In the genomic region with DNA sequence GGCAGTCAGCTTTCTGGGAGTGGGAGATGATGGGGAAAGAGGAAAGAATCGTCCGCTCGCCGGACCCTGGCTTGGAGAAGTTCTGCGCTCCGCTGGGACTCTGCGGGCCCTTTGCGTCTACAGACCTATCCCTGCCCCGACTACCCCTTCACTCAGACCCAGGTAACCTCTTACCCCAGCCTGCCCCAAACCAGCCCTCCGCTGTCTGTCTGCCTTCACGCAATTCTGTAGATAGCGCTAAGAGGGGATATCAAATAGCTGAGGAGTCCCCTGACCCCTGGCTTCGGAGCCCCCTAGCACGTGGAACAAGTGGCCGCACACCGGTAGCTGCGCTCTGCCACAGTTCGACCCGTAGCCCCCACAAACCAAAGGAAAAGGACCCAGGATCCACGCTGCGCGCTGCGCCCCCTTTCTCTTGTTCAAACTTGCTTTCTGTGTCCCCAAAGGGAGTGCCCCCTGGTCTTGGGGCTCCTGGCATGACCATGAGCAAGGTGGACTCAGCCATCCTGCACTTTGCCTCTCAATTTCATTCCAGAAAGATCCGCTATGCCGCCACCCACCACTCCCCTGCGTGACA, we compare ENCODE assay signal across 18 cellular contexts. TPM values are rescaled to one million over a fixed set of nuclear protein-coding genes. Genes with fewer than 3 reads are reported as not detected.
A peak's percentile ranks its signal among the peaks of the same experiment; 100 is the strongest.
DNase-seq lines count a peak whose midpoint lies in the region; ATAC-seq, FAIRE-seq and TF ChIP-seq lines count a peak whose summit lies in the region.
"Had no signal": no experiment of that assay in that cellular context is flagged by ENCODE, and none has a peak within 500 bp of the region (broad histone marks: within the 10 kb centered on the region; RNA-seq: fewer than 3 reads in every experiment).

No MANE protein-coding gene starts in this region.

- H3K27ac Mint-ChIP-seq in T-helper 17 cell = no peak overlapping the region
- H3K27ac Mint-ChIP-seq: activated CD4-positive, alpha-beta T cell treated with anti-CD3 and anti-CD28 coated beads, Interleukin-2, amount 10 ng/mL, durations not matched to agents 7 days and 5 days had no signal

- no peaks in the 10 kb centered on the region for H3F3A ChIP-seq in PC-3 (ENCODE audit: low read length, unreplicated experiment)

- intact Hi-C loops in endothelial cell of umbilical vein (cut with micrococcal nuclease) = loop anchor here (1.0 kb wide), 1 partner anchor 8 kb away; no protein-coding TSS in a partner anchor
- intact Hi-C loops in transverse colon (cut with DNase I; ENCODE audit: low total_unique reads) = no loop called here
- intact Hi-C loops in PC-3 (cut with micrococcal nuclease) = no loop called here

- no peak overlapping the region for H2AFZ ChIP-seq in endothelial cell of umbilical vein (ENCODE audit: low read depth, low read length)
- H2AFZ ChIP-seq in PC-3 (ENCODE audit: low read length) = no peak overlapping the region

- dilution Hi-C loops in endothelial cell of umbilical vein (cut with MboI; ENCODE audit: extremely low pct_ligation_motif_present, low sequenced_read_pairs) = no loop called here

- no peak for TF ChIP-seq CTCF in endothelial cell of umbilical vein (IDR thresholded peaks at IDR 0.05; ENCODE audit: extremely low read depth in 1 of 2, insufficient read depth in 1 of 2, low read depth in 1 of 2, low read length in 2 of 2)
- TF ChIP-seq CTCF in transverse colon (IDR thresholded peaks at IDR 0.05) = no peak
- TF ChIP-seq CTCF in PC-3 (conservative IDR thresholded peaks at IDR 0.05; ENCODE audit: low read depth, low read length) = no peak

- peaks cover 2% of the 10 kb centered on the region for H3K9me3 ChIP-seq in T-helper 17 cell (ENCODE audit: control insufficient read depth, low read length, poor library complexity, severe bottlenecking)
- H3K9me3 ChIP-seq in endothelial cell of umbilical vein (replicated peaks; ENCODE audit: control insufficient read depth, insufficient read depth, low read length) = no peaks in the 10 kb centered on the region
- no peaks in the 10 kb centered on the region for H3K9me3 ChIP-seq in mucosa of rectum (ENCODE audit: control insufficient read depth in 2 of 2, low read length in 2 of 2)
- H3K9me3 ChIP-seq in transverse colon = no peaks in the 10 kb centered on the region
- H3K9me3 ChIP-seq in PC-3 (ENCODE audit: low read length) = no peaks in the 10 kb centered on the region
- H3K9me3 ChIP-seq: tibial nerve had no signal

- peaks cover 80% of the 10 kb centered on the region for H3K4me1 ChIP-seq in endothelial cell of umbilical vein (ENCODE audit: control insufficient read depth, extremely low read depth, insufficient read depth, low read length)
- H3K4me1 ChIP-seq in mucosa of rectum (ENCODE audit: control insufficient read depth in 2 of 2, insufficient read depth in 2 of 2, low read length in 2 of 2) = peaks cover 46 to 73% of the 10 kb centered on the region in 2 donors
- H3K4me1 ChIP-seq in transverse colon = peaks cover 50 to 100% (median 87%) of the 10 kb centered on the region in 4 donors
- 0 out of 2 replicates have a peak, but pooled peaks cover 4% of the 10 kb centered on the region for H3K4me1 ChIP-seq in PC-3 (ENCODE audit: insufficient read depth, low read length)

- H3K36me3 ChIP-seq in endothelial cell of umbilical vein (ENCODE audit: control insufficient read depth in 2 of 2, extremely low read depth in 1 of 2, insufficient read depth in 2 of 2, low read length in 2 of 2) (peaks cover 0 to 4% of the 10 kb centered on the region in 2 experiments), mucosa of rectum (ENCODE audit: control insufficient read depth in 2 of 2, insufficient read depth in 2 of 2, low read length in 2 of 2) (peaks cover 0 to 7% of the 10 kb centered on the region in 2 donors), transverse colon (no peaks in the 10 kb centered on the region), PC-3 (ENCODE audit: low read depth, low read length) (no peaks in the 10 kb centered on the region; the same call in 1 of the 2 replicates)

- H3K4me3 ChIP-seq in endothelial cell of umbilical vein (replicated peaks in 1 of 3; ENCODE audit: insufficient read depth in 1 of 3, low read depth in 1 of 3, low read length in 3 of 3) = peak overlapping the region in 1 of 3 experiments; percentile 68
- H3K4me3 ChIP-seq in mucosa of rectum (ENCODE audit: low read length in 2 of 2) = peak overlapping the region; percentile 56 to 69
- H3K4me3 ChIP-seq in transverse colon = peak overlapping the region in 3 of 4 donors; percentile 8 to 37 (median 19)
- no peak overlapping the region for H3K4me3 ChIP-seq in PC-3 (ENCODE audit: low read length)

- H4K20me1 ChIP-seq in endothelial cell of umbilical vein (replicated peaks; ENCODE audit: control insufficient read depth, extremely low read depth, insufficient read depth, low read length) (no peaks in the 10 kb centered on the region), PC-3 (ENCODE audit: low read length) (no peaks in the 10 kb centered on the region)

- peaks cover 68% of the 10 kb centered on the region for H3K79me2 ChIP-seq in endothelial cell of umbilical vein (ENCODE audit: control insufficient read depth, insufficient read depth, low read length)
- H3K79me2 ChIP-seq in PC-3 (ENCODE audit: low read length) = peaks cover 15% of the 10 kb centered on the region; the same call in 1 of the 2 replicates

- ATAC-seq in T-helper 17 cell (no peak), PC-3 (no peak), GM19035 (IDR thresholded peaks at IDR 0.05; ENCODE audit: unreplicated experiment) (no peak)

- no peak for TF ChIP-seq EP300 in transverse colon (IDR thresholded peaks at IDR 0.05; ENCODE audit: low read depth)

- TF ChIP-seq POLR2A in endothelial cell of umbilical vein (IDR thresholded peaks at IDR 0.05; ENCODE audit: low read depth, low read length) = peak; percentile 50
- no peak for TF ChIP-seq POLR2A in transverse colon (IDR thresholded peaks at IDR 0.05)

- H3K4me1 Mint-ChIP-seq in T-helper 17 cell = no peaks in the 10 kb centered on the region
- H3K4me1 Mint-ChIP-seq: activated CD4-positive, alpha-beta T cell treated with anti-CD3 and anti-CD28 coated beads, Interleukin-2, amount 10 ng/mL, durations not matched to agents 7 days and 5 days had no signal

- H3K36me3 Mint-ChIP-seq in T-helper 17 cell (ENCODE audit: low read depth) = no peaks in the 10 kb centered on the region

- H3K27me3 ChIP-seq in endothelial cell of umbilical vein (ENCODE audit: control insufficient read depth in 2 of 2, insufficient read depth in 2 of 2, low read length in 2 of 2) = no peaks in the 10 kb centered on the region
- no peaks in the 10 kb centered on the region for H3K27me3 ChIP-seq in mucosa of rectum (ENCODE audit: control insufficient read depth in 2 of 2, insufficient read depth in 2 of 2, low read length in 2 of 2)
- H3K27me3 ChIP-seq in transverse colon = no peaks in the 10 kb centered on the region
- no peaks in the 10 kb centered on the region for H3K27me3 ChIP-seq in PC-3 (ENCODE audit: low read length)

- H3K4me2 ChIP-seq in endothelial cell of umbilical vein (ENCODE audit: insufficient read depth, low read length) = peak overlapping the region; percentile 92
- H3K4me2 ChIP-seq in PC-3 (ENCODE audit: low read length) = no peak overlapping the region

- H3K9ac ChIP-seq in endothelial cell of umbilical vein (replicated peaks; ENCODE audit: extremely low read depth, insufficient read depth, low read length) (peak overlapping the region; percentile 81), mucosa of rectum (ENCODE audit: low read depth in 1 of 2, low read length in 2 of 2) (peak overlapping the region; percentile 29 to 73), PC-3 (ENCODE audit: low read length) (no peak overlapping the region)

- FAIRE-seq in endothelial cell of umbilical vein (lab: Jason Lieb, UNC) (peak; percentile 4), HTR-8/SVneo (lab: Jason Lieb, UNC) (no peak)

- CTCF ChIA-PET in endothelial cell of umbilical vein (lab: Charles Lee) = interaction anchor here (1.2 to 9.1 kb wide), 3 partner anchors 17 to 27 kb away, joined by 3 to 70 read pairs (median 3); no protein-coding TSS in a partner anchor
- CTCF ChIA-PET in PC-3 (lab: Charles Lee) = no interaction called here

- peak overlapping the region; percentile 3 for H3K4me3 Mint-ChIP-seq in T-helper 17 cell
- H3K4me3 Mint-ChIP-seq: activated CD4-positive, alpha-beta T cell treated with anti-CD3 and anti-CD28 coated beads, Interleukin-2, amount 10 ng/mL, durations not matched to agents 7 days and 5 days had no signal

- H3K9me1 ChIP-seq in endothelial cell of umbilical vein (replicated peaks; ENCODE audit: control insufficient read depth, extremely low read depth, insufficient read depth, low read length) = no peaks in the 10 kb centered on the region

- WGBS in transverse colon (ENCODE audit: low coverage in 1 of 2), 2 donors = 60 to 61% methylated on average over 1 to 26 of the region's 26 CpGs

- H3K27me3 Mint-ChIP-seq in T-helper 17 cell = peaks cover 70% of the 10 kb centered on the region

- H3K27ac ChIP-seq in endothelial cell of umbilical vein (ENCODE audit: insufficient read depth, low read depth, low read length) (peak overlapping the region; percentile 96), mucosa of rectum (ENCODE audit: low read depth in 2 of 2, low read length in 2 of 2) (peak overlapping the region; percentile 81 to 88), transverse colon (peak overlapping the region; percentile 90 to 96 (median 92)), PC-3 (ENCODE audit: low read length) (no peak overlapping the region)
- H3K27ac ChIP-seq: C4-2B had no signal

- DNase-seq in T-helper 17 cell (no peak), endothelial cell of umbilical vein (ENCODE audit: low read depth, low spot score) (no peak), transverse colon (no peak), KG1 (lab: John Stamatoyannopoulos, UW) (no peak), PC-3 (no peak), HTR-8/SVneo (ENCODE audit: insufficient read length, low spot score) (no peak)
- DNase-seq: activated CD4-positive, alpha-beta T cell treated with anti-CD3 and anti-CD28 coated beads, Interleukin-2, amount 10 ng/mL, durations not matched to agents 7 days and 5 days; amygdala; dermis blood vessel endothelial cell; NCI-H187 treated with DMSO at 0.1 percent for 48 hours; NCI-H748 treated with DMSO at 0.1 percent for 48 hours; RPMI8226; T-helper 2 cell had no signal

- in situ Hi-C loops in transverse colon (cut with MboI; ENCODE audit: low pct_ligation_motif_present in 1 of 4, low pct_unique_long_range_greater_than_20kb in 1 of 4, low sequenced_read_pairs in 3 of 4) = no loop called here

- BruUV-seq in endothelial cell of umbilical vein (replicated peaks; lab: Mats Ljungman, UMichigan) (no TSS peak), PC-3 (replicated peaks; lab: Mats Ljungman, UMichigan) (no TSS peak)

- POLR2A ChIA-PET in endothelial cell of umbilical vein (lab: Charles Lee) (no interaction called here), PC-3 (lab: Charles Lee; ENCODE audit: unreplicated experiment) (interaction anchor here (0.6 kb wide), 1 partner anchor 12 kb away, joined by 4 read pairs; no protein-coding TSS in a partner anchor)

- no peaks in the 10 kb centered on the region for H3K9me2 ChIP-seq in PC-3 (replicated peaks; ENCODE audit: low read length)

RNA-seq across cellular contexts. Expression of a gene that starts 7.0 kb away (rescaled TPM):
- under 1 TPM in 1 of 2 donors, not detected in 1; 0.26 TPM for total RNA-seq in T-helper 17 cell
- total RNA-seq in endothelial cell of umbilical vein = 7.5 and 8.1 TPM in 2 replicates
- 4.9 and 5.8 TPM in 2 replicates for polyA plus RNA-seq in endothelial cell of umbilical vein
- 5.1 and 5.7 TPM in 2 replicates for polyA plus RNA-seq in endothelial cell of umbilical vein (2011; cell fraction: cytosol; rRNA removed)
- 16.7 and 22.7 TPM in 2 replicates for polyA plus RNA-seq in endothelial cell of umbilical vein (2011; cell fraction: nucleus; rRNA removed)
- polyA plus RNA-seq in endothelial cell of umbilical vein (2012) = 10.9 and 15.8 TPM in 2 replicates
- 2.7 TPM in 2 replicates for polyA minus RNA-seq in endothelial cell of umbilical vein
- not detected for polyA minus RNA-seq in endothelial cell of umbilical vein (2011; cell fraction: cytosol; rRNA and poly(A)+ RNA removed)
- 6.6 and 7.0 TPM in 2 replicates for polyA minus RNA-seq in endothelial cell of umbilical vein (2011; cell fraction: nucleus; rRNA and poly(A)+ RNA removed)
- 10 to 100 TPM in 2 of 4 donors, 1 to 10 TPM in 2; 3.5 to 42.4 (median 10.6) TPM for total RNA-seq in transverse colon
- total RNA-seq in PC-3 (2014; rRNA removed) = 2.3 and 5.1 TPM in 2 replicates
- total RNA-seq: mononuclear cell had no signal

RNA-seq across cellular contexts. Expression of a gene that starts 19.9 kb away (rescaled TPM):
- total RNA-seq in T-helper 17 cell (under 1 TPM in 1 of 2 donors, not detected in 1; 0.26 TPM), endothelial cell of umbilical vein (18.8 and 21.4 TPM in 2 replicates), transverse colon (10 to 100 TPM; 18.3 to 89.8 (median 31.6) TPM), PC-3 (2014; rRNA removed) (7.0 and 7.5 TPM in 2 replicates)
- 18.6 and 22.1 TPM in 2 replicates for polyA plus RNA-seq in endothelial cell of umbilical vein
- 15.7 and 18.5 TPM in 2 replicates for polyA plus RNA-seq in endothelial cell of umbilical vein (2011; cell fraction: cytosol; rRNA removed)
- 29.1 and 32.2 TPM in 2 replicates for polyA plus RNA-seq in endothelial cell of umbilical vein (2011; cell fraction: nucleus; rRNA removed)
- polyA plus RNA-seq in endothelial cell of umbilical vein (2012) = 19.5 and 28.4 TPM in 2 replicates
- polyA minus RNA-seq in endothelial cell of umbilical vein = 12.0 and 16.8 TPM in 2 replicates
- polyA minus RNA-seq in endothelial cell of umbilical vein (2011; cell fraction: cytosol; rRNA and poly(A)+ RNA removed) = 1.3 TPM
- 10.0 and 11.6 TPM in 2 replicates for polyA minus RNA-seq in endothelial cell of umbilical vein (2011; cell fraction: nucleus; rRNA and poly(A)+ RNA removed)
- total RNA-seq: activated CD4-positive, alpha-beta T cell treated with anti-CD3 and anti-CD28 coated beads, Interleukin-2, amount 10 ng/mL, durations not matched to agents 7 days and 5 days had no signal

RNA-seq across cellular contexts. Expression of a gene that starts 21.1 kb away (rescaled TPM):
- not detected for total RNA-seq in T-helper 17 cell
- 2.2 and 2.3 TPM in 2 replicates for total RNA-seq in endothelial cell of umbilical vein
- polyA plus RNA-seq in endothelial cell of umbilical vein = 1.6 and 1.9 TPM in 2 replicates
- 1.2 and 1.4 TPM in 2 replicates for polyA plus RNA-seq in endothelial cell of umbilical vein (2011; cell fraction: cytosol; rRNA removed)
- 4.1 and 4.8 TPM in 2 replicates for polyA plus RNA-seq in endothelial cell of umbilical vein (2011; cell fraction: nucleus; rRNA removed)
- polyA plus RNA-seq in endothelial cell of umbilical vein (2012) = 1.1 and 2.0 TPM in 2 replicates
- polyA minus RNA-seq in endothelial cell of umbilical vein = 0.68 and 0.98 TPM in 2 replicates
- polyA minus RNA-seq in endothelial cell of umbilical vein (2011; cell fraction: cytosol; rRNA and poly(A)+ RNA removed) = not detected
- 2.5 and 3.0 TPM in 2 replicates for polyA minus RNA-seq in endothelial cell of umbilical vein (2011; cell fraction: nucleus; rRNA and poly(A)+ RNA removed)
- total RNA-seq in transverse colon = 10 to 100 TPM in 1 of 4 donors, 1 to 10 TPM in 3; 2.7 to 16.1 (median 5.2) TPM
- 0.07 and 1.8 TPM in 2 replicates for total RNA-seq in PC-3 (2014; rRNA removed)
- total RNA-seq: activated CD4-positive, alpha-beta T cell treated with anti-CD3 and anti-CD28 coated beads, Interleukin-2, amount 10 ng/mL, durations not matched to agents 7 days and 5 days had no signal

RNA-seq across cellular contexts. Expression of a gene that starts 24.0 kb away (rescaled TPM):
- total RNA-seq in T-helper 17 cell = not detected
- 17.9 and 20.7 TPM in 2 replicates for total RNA-seq in endothelial cell of umbilical vein
- 7.8 and 10.0 TPM in 2 replicates for polyA plus RNA-seq in endothelial cell of umbilical vein
- 5.0 and 6.7 TPM in 2 replicates for polyA plus RNA-seq in endothelial cell of umbilical vein (2011; cell fraction: cytosol; rRNA removed)
- polyA plus RNA-seq in endothelial cell of umbilical vein (2011; cell fraction: nucleus; rRNA removed) = 15.6 and 19.9 TPM in 2 replicates
- 6.1 and 6.2 TPM in 2 replicates for polyA plus RNA-seq in endothelial cell of umbilical vein (2012)
- 6.1 and 6.7 TPM in 2 replicates for polyA minus RNA-seq in endothelial cell of umbilical vein
- not detected for polyA minus RNA-seq in endothelial cell of umbilical vein (2011; cell fraction: cytosol; rRNA and poly(A)+ RNA removed)
- 8.4 and 18.0 TPM in 2 replicates for polyA minus RNA-seq in endothelial cell of umbilical vein (2011; cell fraction: nucleus; rRNA and poly(A)+ RNA removed)
- total RNA-seq in transverse colon = 10 to 100 TPM; 12.9 to 27.8 (median 17.3) TPM
- total RNA-seq in PC-3 (2014; rRNA removed) = 6.9 and 8.3 TPM in 2 replicates
- total RNA-seq: activated CD4-positive, alpha-beta T cell treated with anti-CD3 and anti-CD28 coated beads, Interleukin-2, amount 10 ng/mL, durations not matched to agents 7 days and 5 days; mononuclear cell had no signal

RNA-seq across cellular contexts. Expression of a gene that starts 27.8 kb away (rescaled TPM):
- total RNA-seq in T-helper 17 cell (under 1 TPM; 0.60 to 0.72 TPM), endothelial cell of umbilical vein (1.5 and 2.4 TPM in 2 replicates), transverse colon (1 to 10 TPM; 1.4 to 3.2 (median 1.8) TPM), PC-3 (2014; rRNA removed) (1.4 and 2.0 TPM in 2 replicates)
- 1.2 and 1.5 TPM in 2 replicates for polyA plus RNA-seq in endothelial cell of umbilical vein
- polyA plus RNA-seq in endothelial cell of umbilical vein (2011; cell fraction: cytosol; rRNA removed) = 0.99 and 1.2 TPM in 2 replicates
- 1.5 and 1.6 TPM in 2 replicates for polyA plus RNA-seq in endothelial cell of umbilical vein (2011; cell fraction: nucleus; rRNA removed)
- 1.4 and 2.3 TPM in 2 replicates for polyA plus RNA-seq in endothelial cell of umbilical vein (2012)
- 0.89 and 1.3 TPM in 2 replicates for polyA minus RNA-seq in endothelial cell of umbilical vein
- not detected for polyA minus RNA-seq in endothelial cell of umbilical vein (2011; cell fraction: cytosol; rRNA and poly(A)+ RNA removed)
- 1.1 and 1.3 TPM in 2 replicates for polyA minus RNA-seq in endothelial cell of umbilical vein (2011; cell fraction: nucleus; rRNA and poly(A)+ RNA removed)
